ENCODE assay signal across 8 cellular contexts in genomic region chr5:142357469-142358090, GRCh38. TPM values are rescaled to one million over a fixed set of nuclear protein-coding genes. Genes with fewer than 3 reads are reported as not detected.
DNase-seq lines count a peak whose midpoint lies in the region; ATAC-seq and TF ChIP-seq lines count a peak whose summit lies in the region.

No MANE protein-coding gene starts in this region.

- H3K9me3 ChIP-seq in right lobe of liver (no peaks in the 10 kb centered on the region), thyroid gland (no peaks in the 10 kb centered on the region)

- ATAC-seq in right lobe of liver (no peak), GM19397 (IDR thresholded peaks at IDR 0.05; ENCODE audit: unreplicated experiment) (no peak)

- TF ChIP-seq CTCF in right lobe of liver (IDR thresholded peaks at IDR 0.05) = no peak
- TF ChIP-seq CTCF in thyroid gland (IDR thresholded peaks at IDR 0.05) = no peak

- H3K4me1 ChIP-seq in right lobe of liver (no peaks in the 10 kb centered on the region), thyroid gland (peaks cover 5 to 17% of the 10 kb centered on the region in 2 donors)

- H3K36me3 ChIP-seq in right lobe of liver (no peaks in the 10 kb centered on the region), thyroid gland (no peaks in the 10 kb centered on the region)

- intact Hi-C loops in right lobe of liver (cut with DNase I) = no loop called here
- intact Hi-C loops in thyroid gland (cut with DNase I) = no loop called here

- WGBS in right lobe of liver (ENCODE audit: insufficient coverage, low coverage, low lambda C conversion rate, missing lambda C conversion rate) = 37% methylated on average over 11 of the region's 14 CpGs
- 50 to 53% methylated on average over 13 of the region's 14 CpGs for WGBS in thyroid gland, 2 donors

- TF ChIP-seq POLR2A in right lobe of liver (IDR thresholded peaks at IDR 0.05) (no peak), thyroid gland (IDR thresholded peaks at IDR 0.05) (no peak)

- peak overlapping the region; percentile 75 to 98 (median 85) for H3K27ac ChIP-seq in right lobe of liver
- peak overlapping the region; percentile 92 to 99 (median 95) for H3K27ac ChIP-seq in thyroid gland

- H3K4me3 ChIP-seq in right lobe of liver (peak overlapping the region; percentile 59 to 65 (median 64)), thyroid gland (replicated peaks in 1 of 3) (peak overlapping the region; percentile 51 to 68 (median 58))

- H3K27me3 ChIP-seq in right lobe of liver (no peaks in the 10 kb centered on the region), thyroid gland (no peaks in the 10 kb centered on the region)

- peak; percentile 3 for DNase-seq in activated effector memory CD4-positive, alpha-beta T cell treated with Interleukin-2 at 50 U/mL for 16 hours
- no peak for DNase-seq in activated effector memory CD4-positive, alpha-beta T cell treated with anti-CD3 and anti-CD28 coated beads, Interleukin-2, amount 50 U/mL, for 16 hours
- DNase-seq in astrocyte of the hippocampus (ENCODE audit: low read depth, low spot score) (peak; percentile 48), right lobe of liver (no peak), thyroid gland (no peak), SKM-1 treated with dmso at 0.1 percent for 144 hours (lab: John Stamatoyannopoulos, UW; ENCODE audit: unreplicated experiment) (no peak), NOMO-1 treated with dmso at 0.1 percent for 144 hours (lab: John Stamatoyannopoulos, UW; ENCODE audit: unreplicated experiment) (no peak)

RNA-seq across cellular contexts. Expression of gene SPRY4, which starts 32.8 kb away (rescaled TPM):
- total RNA-seq in right lobe of liver (10 to 100 TPM in 2 of 6 experiments, 1 to 10 TPM in 4; 3.9 to 11.6 (median 7.3) TPM), thyroid gland (10 to 100 TPM; 11.7 to 32.8 (median 18.6) TPM)

Comparison
In these comparisons a context has a peak if more than half of its experiments do, and no peak if none do; other contexts are left out.
1. DNase-seq: peak in activated effector memory CD4-positive, alpha-beta T cell treated with Interleukin-2 at 50 U/mL for 16 hours (single experiment) and astrocyte of the hippocampus (single experiment); none in activated effector memory CD4-positive, alpha-beta T cell treated with anti-CD3 and anti-CD28 coated beads, Interleukin-2, amount 50 U/mL, for 16 hours (single experiment), right lobe of liver (0 of 3), thyroid gland (0 of 2), SKM-1 treated with dmso at 0.1 percent for 144 hours (single experiment) and NOMO-1 treated with dmso at 0.1 percent for 144 hours (single experiment).